ENCODE assay signal across 2 cellular contexts in the genomic region with DNA sequence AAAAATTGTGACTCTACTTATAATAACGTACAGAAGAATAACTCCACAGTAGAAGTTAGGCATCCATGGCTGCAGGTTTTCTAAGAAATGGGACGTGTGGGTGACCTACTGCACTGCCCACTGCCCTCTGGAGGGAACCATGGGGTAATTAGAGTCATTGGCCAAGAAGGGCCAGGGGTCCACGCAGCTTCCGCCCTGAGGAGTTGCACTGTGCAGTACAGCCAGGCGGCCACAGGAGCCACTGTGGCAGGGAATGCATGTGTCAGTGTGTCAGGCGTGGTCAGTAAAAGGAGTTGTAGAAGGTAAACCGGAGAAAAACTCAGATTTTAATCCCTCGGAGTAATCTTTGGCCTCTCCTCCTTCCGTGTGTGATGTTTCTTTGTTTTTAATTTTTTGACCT.
TF ChIP-seq lines count a peak whose summit lies in the region.

No MANE protein-coding gene starts in this region.

TF ChIP-seq in SK-N-SH, 30 proteins besides CTCF, POLR2A, EP300 and RAD21:
- TF ChIP-seq USF2 (IDR thresholded peaks at IDR 0.05; ENCODE audit: borderline replicate concordance, low read depth, low read length) (no peak), ZBTB33 (IDR thresholded peaks at IDR 0.05; ENCODE audit: borderline replicate concordance, low read depth) (no peak), FOXJ3 (CRISPR knock-in tag; IDR thresholded peaks at IDR 0.05) (no peak), CHD2 (IDR thresholded peaks at IDR 0.05; ENCODE audit: low read length, partially characterized antibody) (no peak), FOSL2 (IDR thresholded peaks at IDR 0.05; ENCODE audit: borderline replicate concordance, low read depth) (no peak), IRF3 (IDR thresholded peaks at IDR 0.05; ENCODE audit: low read depth, low read length) (no peak), YY1 (IDR thresholded peaks at IDR 0.05; ENCODE audit: low read depth) (no peak), TAF1 (IDR thresholded peaks at IDR 0.05; ENCODE audit: borderline replicate concordance, low read depth, low read length) (no peak)
TF ChIP-seq in SK-N-SH: peak in this region for 0.

TF ChIP-seq in H1, 55 proteins besides CTCF, POLR2A, EP300 and RAD21 (continued from another document):
- TF ChIP-seq SIN3A (conservative IDR thresholded peaks at IDR 0.05 in 1 of 2, IDR thresholded peaks at IDR 0.05 in 1 of 2; ENCODE audit: low read depth in 1 of 2, low read length in 2 of 2): no peak; a peak in 1 of 4 replicates
- no peak for TF ChIP-seq KDM5A (IDR thresholded peaks at IDR 0.05; ENCODE audit: low read length)
- TF ChIP-seq USF2 (IDR thresholded peaks at IDR 0.05; ENCODE audit: low read length): no peak
- TF ChIP-seq MAFK (IDR thresholded peaks at IDR 0.05; ENCODE audit: low read depth, low read length): no peak
- no peak for TF ChIP-seq ZNF274 (IDR thresholded peaks at IDR 0.05; ENCODE audit: borderline replicate concordance, extremely low read depth, low read length)
- no peak for TF ChIP-seq RXRA (IDR thresholded peaks at IDR 0.05; ENCODE audit: insufficient read depth, low read depth, low read length)
- no peak for TF ChIP-seq BACH1 (IDR thresholded peaks at IDR 0.05; ENCODE audit: low read length)
- TF ChIP-seq TAF7 (optimal IDR thresholded peaks at IDR 0.05; ENCODE audit: borderline replicate concordance, low read depth, low read length): no peak
- no peak for TF ChIP-seq POU5F1 (IDR thresholded peaks at IDR 0.05; ENCODE audit: low read depth, low read length)
- TF ChIP-seq SUZ12 (IDR thresholded peaks at IDR 0.05; ENCODE audit: low read length): no peak
- TF ChIP-seq TAF1 (IDR thresholded peaks at IDR 0.05; ENCODE audit: low read depth, low read length): no peak
- TF ChIP-seq EGR1 (IDR thresholded peaks at IDR 0.05; ENCODE audit: borderline replicate concordance, low read depth, low read length): no peak
- no peak for TF ChIP-seq CBX5 (IDR thresholded peaks at IDR 0.05; ENCODE audit: low read depth, low read length)
- TF ChIP-seq YY1 (IDR thresholded peaks at IDR 0.05; ENCODE audit: low read depth, low read length): no peak
- TF ChIP-seq EZH2 (IDR thresholded peaks at IDR 0.05; ENCODE audit: low read depth, low read length, severe bottlenecking): no peak
- TF ChIP-seq PHF8 (conservative IDR thresholded peaks at IDR 0.05; ENCODE audit: low read depth, low read length): no peak
- no peak for TF ChIP-seq KDM1A (IDR thresholded peaks at IDR 0.05; ENCODE audit: borderline replicate concordance, low read length)
